Comparison of ENCODE assay signal across 1 cellular context in genomic region chr12:46824709-46825108, GRCh38.
TF ChIP-seq lines count a peak whose summit lies in the region.

No MANE protein-coding gene starts in this region.

TF ChIP-seq in HepG2, 621 proteins besides CTCF, POLR2A, EP300 and RAD21 (continued from another document):
- TF ChIP-seq MNT (IDR thresholded peaks at IDR 0.05) (no peak), HNRNPK (IDR thresholded peaks at IDR 0.05; ENCODE audit: low read depth, low read length, poor library complexity, severe bottlenecking) (no peak), SUZ12 (IDR thresholded peaks at IDR 0.05; ENCODE audit: low read depth, low read length) (no peak), ZNF460 (CRISPR knock-in tag; IDR thresholded peaks at IDR 0.05; ENCODE audit: borderline replicate concordance) (no peak), AGO2 (optimal IDR thresholded peaks at IDR 0.05; ENCODE audit: low read depth, low read length) (no peak), ZMAT5 (CRISPR knock-in tag; IDR thresholded peaks at IDR 0.05; ENCODE audit: borderline replicate concordance, low read depth) (no peak)
- TF ChIP-seq, protein P1, sequence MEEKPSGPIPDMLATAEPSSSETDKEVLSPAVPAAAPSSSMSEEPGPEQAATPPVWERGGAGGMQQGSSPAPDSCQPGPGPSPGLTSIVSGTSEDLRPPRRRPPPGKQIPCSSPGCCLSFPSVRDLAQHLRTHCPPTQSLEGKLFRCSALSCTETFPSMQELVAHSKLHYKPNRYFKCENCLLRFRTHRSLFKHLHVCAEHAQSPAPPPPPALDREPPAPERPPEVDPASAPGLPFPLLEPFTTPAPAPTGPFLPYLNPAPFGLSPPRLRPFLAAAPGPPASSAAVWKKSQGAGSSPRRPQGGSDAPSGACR (CRISPR knock-in tag; IDR thresholded peaks at IDR 0.05), result no peak
